8 cellular contexts compared by ENCODE assay signal in genomic region chr9:36450110-36450732, GRCh38. TPM values are rescaled to one million over a fixed set of nuclear protein-coding genes. Genes with fewer than 3 reads are reported as not detected.
DNase-seq lines count a peak whose midpoint lies in the region; ATAC-seq and TF ChIP-seq lines count a peak whose summit lies in the region.

No MANE protein-coding gene starts in this region.

- ATAC-seq in HG02885 (IDR thresholded peaks at IDR 0.05; ENCODE audit: poor library complexity, unreplicated experiment): no peak

- intact Hi-C loops in cardiac septum (cut with DNase I) (no loop called here), prostate gland (cut with DNase I) (no loop called here)
- intact Hi-C loops in activated T-helper 1 cell treated with anti-CD3 and anti-CD28 coated beads, Interleukin-12 subunit alpha, Interleukin-12 subunit beta, Interleukin-2, Interleukin-4 antibody, amounts not matched to agents 30 ng/mL and 10 ng/mL and 1 ng/mL, durations not matched to agents 14 hours and 24 hours and 36 hours (cut with micrococcal nuclease): loop anchor here (1.0 kb wide), 3 partner anchors 8 to 105 kb away; no protein-coding TSS in a partner anchor

- H3K27me3 Mint-ChIP-seq in activated T-helper 1 cell treated with anti-CD3 and anti-CD28 coated beads, Interleukin-12 subunit alpha, Interleukin-12 subunit beta, Interleukin-2, Interleukin-4 antibody, amounts not matched to agents 30 ng/mL and 10 ng/mL and 1 ng/mL, durations not matched to agents 14 hours and 24 hours and 36 hours (ENCODE audit: insufficient read depth): no peaks in the 10 kb centered on the region

- H3K27me3 ChIP-seq in cardiac muscle cell (no peaks in the 10 kb centered on the region), MG63 (no peaks in the 10 kb centered on the region), prostate gland (replicated peaks; ENCODE audit: insufficient read depth) (no peaks in the 10 kb centered on the region)

- H3K4me1 ChIP-seq in cardiac muscle cell (ENCODE audit: low read depth) (peaks cover 21% of the 10 kb centered on the region), prostate gland (replicated peaks) (no peaks in the 10 kb centered on the region)

- H3K4me1 Mint-ChIP-seq in activated T-helper 1 cell treated with anti-CD3 and anti-CD28 coated beads, Interleukin-12 subunit alpha, Interleukin-12 subunit beta, Interleukin-2, Interleukin-4 antibody, amounts not matched to agents 30 ng/mL and 10 ng/mL and 1 ng/mL, durations not matched to agents 14 hours and 24 hours and 36 hours (ENCODE audit: low read depth): no peaks in the 10 kb centered on the region

- no peak overlapping the region for H3K4me3 Mint-ChIP-seq in activated T-helper 1 cell treated with anti-CD3 and anti-CD28 coated beads, Interleukin-12 subunit alpha, Interleukin-12 subunit beta, Interleukin-2, Interleukin-4 antibody, amounts not matched to agents 30 ng/mL and 10 ng/mL and 1 ng/mL, durations not matched to agents 14 hours and 24 hours and 36 hours

- H3K9me3 ChIP-seq in cardiac muscle cell (ENCODE audit: low read depth): no peaks in the 10 kb centered on the region
- H3K9me3 ChIP-seq in MG63: no peaks in the 10 kb centered on the region
- no peaks in the 10 kb centered on the region for H3K9me3 ChIP-seq in prostate gland

- H3K4me3 ChIP-seq in cardiac muscle cell (no peak overlapping the region), MG63 (no peak overlapping the region), fibroblast of the aortic adventitia (ENCODE audit: low read depth, low read length) (no peak overlapping the region), prostate gland (no peak overlapping the region)

- H3K36me3 ChIP-seq in cardiac muscle cell (no peaks in the 10 kb centered on the region), MG63 (peaks cover 5% of the 10 kb centered on the region; the same call in 1 of the 2 replicates), prostate gland (no peaks in the 10 kb centered on the region)

- no peaks in the 10 kb centered on the region for H3K9me3 Mint-ChIP-seq in activated T-helper 1 cell treated with anti-CD3 and anti-CD28 coated beads, Interleukin-12 subunit alpha, Interleukin-12 subunit beta, Interleukin-2, Interleukin-4 antibody, amounts not matched to agents 30 ng/mL and 10 ng/mL and 1 ng/mL, durations not matched to agents 14 hours and 24 hours and 36 hours

- peak overlapping the region; percentile 6 for H3K27ac ChIP-seq in cardiac muscle cell
- H3K27ac ChIP-seq in prostate gland: no peak overlapping the region

- peaks cover 3% of the 10 kb centered on the region for H3K36me3 Mint-ChIP-seq in activated T-helper 1 cell treated with anti-CD3 and anti-CD28 coated beads, Interleukin-12 subunit alpha, Interleukin-12 subunit beta, Interleukin-2, Interleukin-4 antibody, amounts not matched to agents 30 ng/mL and 10 ng/mL and 1 ng/mL, durations not matched to agents 14 hours and 24 hours and 36 hours (ENCODE audit: low read depth)

- TF ChIP-seq POLR2A in prostate gland (IDR thresholded peaks at IDR 0.05): no peak

- no peak overlapping the region for H3K27ac Mint-ChIP-seq in activated T-helper 1 cell treated with anti-CD3 and anti-CD28 coated beads, Interleukin-12 subunit alpha, Interleukin-12 subunit beta, Interleukin-2, Interleukin-4 antibody, amounts not matched to agents 30 ng/mL and 10 ng/mL and 1 ng/mL, durations not matched to agents 14 hours and 24 hours and 36 hours

- peak; percentile 77 for TF ChIP-seq CTCF in cardiac muscle cell (IDR thresholded peaks at IDR 0.05; ENCODE audit: low read depth, low read length)
- TF ChIP-seq CTCF in fibroblast of the aortic adventitia (IDR thresholded peaks at IDR 0.05; ENCODE audit: insufficient read depth, low read length): peak; percentile 80
- peak; percentile 22 to 78 (median 69) for TF ChIP-seq CTCF in prostate gland (IDR thresholded peaks at IDR 0.05)

- DNase-seq in cardiac muscle cell (ENCODE audit: low read depth in 1 of 2, low spot score in 1 of 2) (peak; percentile 66 to 68), cardiac septum (ENCODE audit: low spot score) (no peak), MG63 (peak; percentile 38), SW 1271 (lab: John Stamatoyannopoulos, UW) (peak; percentile 5 to 23), fibroblast of the aortic adventitia (ENCODE audit: low read depth) (peak; percentile 70), prostate gland (ENCODE audit: low spot score) (peak; percentile 36)
- no peak for DNase-seq in activated T-helper 1 cell treated with anti-CD3 and anti-CD28 coated beads, Interleukin-12 subunit alpha, Interleukin-12 subunit beta, Interleukin-2, Interleukin-4 antibody, amounts not matched to agents 30 ng/mL and 10 ng/mL and 1 ng/mL, durations not matched to agents 14 hours and 24 hours and 36 hours (ENCODE audit: low spot score)

- 93% methylated on average over 3 of the region's 3 CpGs for WGBS in prostate gland

RNA-seq across cellular contexts. Expression of gene RNF38, which starts 50.2 kb away (rescaled TPM):
- total RNA-seq in cardiac muscle cell: 18.6 and 26.3 TPM in 2 replicates
- 20.1 and 34.5 TPM in 2 replicates for polyA plus RNA-seq in cardiac muscle cell
- 41.2 TPM for total RNA-seq in cardiac septum
- 11.0 and 13.3 TPM in 2 replicates for total RNA-seq in MG63 (2014; rRNA removed; shearing (Covaris generic); ENCODE audit: low replicate concordance)
- 7.1 and 18.3 TPM in 2 replicates for total RNA-seq in fibroblast of the aortic adventitia (ENCODE audit: low replicate concordance)
- total RNA-seq in prostate gland: 10 to 100 TPM; 27.8 to 99.6 TPM
- total RNA-seq in activated T-helper 1 cell treated with anti-CD3 and anti-CD28 coated beads, Interleukin-12 subunit alpha, Interleukin-12 subunit beta, Interleukin-2, Interleukin-4 antibody, amounts not matched to agents 30 ng/mL and 10 ng/mL and 1 ng/mL, durations not matched to agents 14 hours and 24 hours and 36 hours: 31.5 and 35.0 TPM in 2 replicates

Comparison
In these comparisons a context has a peak if more than half of its experiments do, and no peak if none do; other contexts are left out.
1. DNase-seq: peak in cardiac muscle cell (2 of 2), MG63 (single experiment), SW 1271 (2 of 2), fibroblast of the aortic adventitia (single experiment) and prostate gland (single experiment); none in cardiac septum (single experiment) and activated T-helper 1 cell treated with anti-CD3 and anti-CD28 coated beads, Interleukin-12 subunit alpha, Interleukin-12 subunit beta, Interleukin-2, Interleukin-4 antibody, amounts not matched to agents 30 ng/mL and 10 ng/mL and 1 ng/mL, durations not matched to agents 14 hours and 24 hours and 36 hours (single experiment).
2. Peak in every context shown above with its lines, with median percentiles within 50 percentile points of each other: CTCF ChIP-seq.